In genomic region chr16:49856741-49857330, GRCh38 we compare ENCODE assay signal across 8 cellular contexts. TPM values are rescaled to one million over a fixed set of nuclear protein-coding genes. Genes with fewer than 3 reads are reported as not detected.
DNase-seq lines count a peak whose midpoint lies in the region; ATAC-seq and TF ChIP-seq lines count a peak whose summit lies in the region.

No MANE protein-coding gene starts in this region.

- H3K4me3 ChIP-seq in neural progenitor cell, result peak overlapping the region; percentile 96

- H3K36me3 Mint-ChIP-seq in activated CD4-positive, alpha-beta T cell treated with anti-CD3 and anti-CD28 coated beads, Interleukin-2, amount 10 ng/mL, durations not matched to agents 7 days and 5 days (ENCODE audit: low read depth), result peaks cover 1% of the 10 kb centered on the region
- no peaks in the 10 kb centered on the region for H3K36me3 Mint-ChIP-seq in activated naive CD8-positive, alpha-beta T cell treated with anti-CD3 and anti-CD28 coated beads for 36 hours
- H3K36me3 Mint-ChIP-seq in neural progenitor cell, result no peaks in the 10 kb centered on the region

- TF ChIP-seq CTCF in neural progenitor cell (IDR thresholded peaks at IDR 0.05), result peak; percentile 35
- no peak for TF ChIP-seq CTCF in GM10248 (IDR thresholded peaks at IDR 0.05; ENCODE audit: control extremely low read depth, extremely low read depth, low read depth, missing control alignments)

- POLR2A ChIA-PET in activated CD4-positive, alpha-beta T cell treated with anti-CD3 and anti-CD28 coated beads, Interleukin-2, amount 10 ng/mL, durations not matched to agents 7 days and 5 days (lab: Charles Lee), result no interaction called here
- POLR2A ChIA-PET in GM10248 (lab: Yijun Ruan, JAX), result no interaction called here

- no peaks in the 10 kb centered on the region for H3K36me3 ChIP-seq in neural progenitor cell

- H3K9me3 ChIP-seq in neural progenitor cell (ENCODE audit: low read depth), result no peaks in the 10 kb centered on the region

- peaks cover 61% of the 10 kb centered on the region for H3K27me3 Mint-ChIP-seq in activated CD4-positive, alpha-beta T cell treated with anti-CD3 and anti-CD28 coated beads, Interleukin-2, amount 10 ng/mL, durations not matched to agents 7 days and 5 days
- peaks cover 62% of the 10 kb centered on the region for H3K27me3 Mint-ChIP-seq in activated naive CD8-positive, alpha-beta T cell treated with anti-CD3 and anti-CD28 coated beads for 36 hours
- H3K27me3 Mint-ChIP-seq in neural progenitor cell (ENCODE audit: insufficient read depth, low read depth), result peaks cover 15% of the 10 kb centered on the region

- peaks cover 13% of the 10 kb centered on the region for H3K4me1 Mint-ChIP-seq in activated CD4-positive, alpha-beta T cell treated with anti-CD3 and anti-CD28 coated beads, Interleukin-2, amount 10 ng/mL, durations not matched to agents 7 days and 5 days
- H3K4me1 Mint-ChIP-seq in activated naive CD8-positive, alpha-beta T cell treated with anti-CD3 and anti-CD28 coated beads for 36 hours, result peaks cover 7% of the 10 kb centered on the region
- H3K4me1 Mint-ChIP-seq in neural progenitor cell, result peaks cover 42% of the 10 kb centered on the region

- peaks cover 27% of the 10 kb centered on the region for H4K20me1 ChIP-seq in neural progenitor cell (ENCODE audit: low read depth)

- H3F3A ChIP-seq in neural progenitor cell (ENCODE audit: low read depth), result peaks cover 54% of the 10 kb centered on the region

- no peak overlapping the region for H3K27ac Mint-ChIP-seq in activated CD4-positive, alpha-beta T cell treated with anti-CD3 and anti-CD28 coated beads, Interleukin-2, amount 10 ng/mL, durations not matched to agents 7 days and 5 days
- H3K27ac Mint-ChIP-seq in activated naive CD8-positive, alpha-beta T cell treated with anti-CD3 and anti-CD28 coated beads for 36 hours, result no peak overlapping the region
- H3K27ac Mint-ChIP-seq in neural progenitor cell, result no peak overlapping the region

- peaks cover 46% of the 10 kb centered on the region for H3K27me3 ChIP-seq in neural progenitor cell

- H3K27ac ChIP-seq in neural progenitor cell, result no peak overlapping the region

- peaks cover 33% of the 10 kb centered on the region for H3K4me1 ChIP-seq in neural progenitor cell

- H3K9ac ChIP-seq in neural progenitor cell, result no peak overlapping the region

- no peak for ATAC-seq in HG03521 (IDR thresholded peaks at IDR 0.05; ENCODE audit: unreplicated experiment)

- peaks cover 50% of the 10 kb centered on the region for H3K79me2 ChIP-seq in neural progenitor cell (ENCODE audit: low read depth)

- H3K9me3 Mint-ChIP-seq in activated CD4-positive, alpha-beta T cell treated with anti-CD3 and anti-CD28 coated beads, Interleukin-2, amount 10 ng/mL, durations not matched to agents 7 days and 5 days, result no peaks in the 10 kb centered on the region
- no peaks in the 10 kb centered on the region for H3K9me3 Mint-ChIP-seq in activated naive CD8-positive, alpha-beta T cell treated with anti-CD3 and anti-CD28 coated beads for 36 hours
- H3K9me3 Mint-ChIP-seq in neural progenitor cell, result no peaks in the 10 kb centered on the region

- peak overlapping the region; percentile 58 for H3K4me3 Mint-ChIP-seq in activated CD4-positive, alpha-beta T cell treated with anti-CD3 and anti-CD28 coated beads, Interleukin-2, amount 10 ng/mL, durations not matched to agents 7 days and 5 days
- peak overlapping the region; percentile 57 for H3K4me3 Mint-ChIP-seq in activated naive CD8-positive, alpha-beta T cell treated with anti-CD3 and anti-CD28 coated beads for 36 hours
- peak overlapping the region; percentile 92 for H3K4me3 Mint-ChIP-seq in neural progenitor cell

- H3K4me2 ChIP-seq in neural progenitor cell, result peak overlapping the region; percentile 91

- no peak for DNase-seq in activated CD4-positive, alpha-beta T cell treated with anti-CD3 and anti-CD28 coated beads, Interleukin-2, amount 10 ng/mL, durations not matched to agents 7 days and 5 days
- DNase-seq in activated CD4-positive, alpha-beta T cell treated with anti-CD3 and anti-CD28 coated beads, Interleukin-2, amount 50 U/mL, for 4 hours, result no peak
- DNase-seq in NCI-H460 (ENCODE audit: extremely low read depth, low read depth), result peak; percentile 52
- DNase-seq in activated naive CD8-positive, alpha-beta T cell treated with anti-CD3 and anti-CD28 coated beads for 36 hours, result no peak
- peak; percentile 75 for DNase-seq in globus pallidus (ENCODE audit: low spot score)
- DNase-seq in neural progenitor cell (ENCODE audit: low spot score), result peak; percentile 93
- no peak for DNase-seq in GM10248 (ENCODE audit: extremely low spot score)

- CTCF ChIA-PET in activated CD4-positive, alpha-beta T cell treated with anti-CD3 and anti-CD28 coated beads, Interleukin-2, amount 10 ng/mL, durations not matched to agents 7 days and 5 days (lab: Charles Lee), result interaction anchor here (0.8 to 2.0 kb wide), 5 partner anchors 8 to 168 kb away, joined by 3 to 11 read pairs (median 6); partner anchors contain the start of gene CNEP1R1
- CTCF ChIA-PET in GM10248 (lab: Yijun Ruan, JAX), result interaction anchor here (0.6 to 2.8 kb wide), 7 partner anchors 10 to 359 kb away, joined by 3 to 19 read pairs (median 4); no protein-coding TSS in a partner anchor

- H2AFZ ChIP-seq in neural progenitor cell (replicated peaks), result no peak overlapping the region

RNA-seq across cellular contexts. Expression of gene ZNF423, which starts 0.9 kb away (rescaled TPM):
- not detected for total RNA-seq in activated CD4-positive, alpha-beta T cell treated with anti-CD3 and anti-CD28 coated beads, Interleukin-2, amount 10 ng/mL, durations not matched to agents 7 days and 5 days
- total RNA-seq in NCI-H460 (2014; rRNA removed; shearing (Covaris generic)), result 0.06 TPM in 1 of 2 replicates, not detected in the other
- polyA plus RNA-seq in NCI-H460 (2014; cell fraction: nucleus; rRNA removed), result not detected in 2 replicates
- not detected for total RNA-seq in activated naive CD8-positive, alpha-beta T cell treated with anti-CD3 and anti-CD28 coated beads for 36 hours
- total RNA-seq in neural progenitor cell (ENCODE audit: low replicate concordance), result 21.9 and 42.3 TPM in 2 replicates

Comparison
In these comparisons a context has a peak if more than half of its experiments do, and no peak if none do; other contexts are left out.
1. DNase-seq: peak in NCI-H460 (single experiment), globus pallidus (single experiment) and neural progenitor cell (single experiment); none in activated CD4-positive, alpha-beta T cell treated with anti-CD3 and anti-CD28 coated beads, Interleukin-2, amount 10 ng/mL, durations not matched to agents 7 days and 5 days (single experiment), activated CD4-positive, alpha-beta T cell treated with anti-CD3 and anti-CD28 coated beads, Interleukin-2, amount 50 U/mL, for 4 hours (0 of 2), activated naive CD8-positive, alpha-beta T cell treated with anti-CD3 and anti-CD28 coated beads for 36 hours (single experiment) and GM10248 (single experiment).
2. RNA of gene ZNF423, which starts 0.9 kb away (total RNA-seq): 21.9 to 42.3 TPM in neural progenitor cell; not detected in activated CD4-positive, alpha-beta T cell treated with anti-CD3 and anti-CD28 coated beads, Interleukin-2, amount 10 ng/mL, durations not matched to agents 7 days and 5 days, 0.06 TPM in NCI-H460 and not detected in activated naive CD8-positive, alpha-beta T cell treated with anti-CD3 and anti-CD28 coated beads for 36 hours; every median in the first group is over 10 times any median in the second.
3. Peak in every context shown above with its lines, with median percentiles within 50 percentile points of each other: H3K4me3 Mint-ChIP-seq.